15 cellular contexts compared by ENCODE assay signal in genomic region chr19:1425102-1425842, GRCh38. TPM values are rescaled to one million over a fixed set of nuclear protein-coding genes. Genes with fewer than 3 reads are reported as not detected.
DNase-seq lines count a peak whose midpoint lies in the region; ATAC-seq, FAIRE-seq and TF ChIP-seq lines count a peak whose summit lies in the region.
"Had no signal": no experiment of that assay in that cellular context is flagged by ENCODE, and none has a peak within 500 bp of the region (broad histone marks: within the 10 kb centered on the region; RNA-seq: fewer than 3 reads in every experiment).

No MANE protein-coding gene starts in this region.

- peaks cover 11% of the 10 kb centered on the region for H3K79me1 ChIP-seq in H1 (ENCODE audit: low read depth, low read length)

- H3K14ac ChIP-seq in H1 (ENCODE audit: insufficient read length): no peak overlapping the region

- 97% methylated on average over 30 of the region's 33 CpGs; no CpG with 5 or more reads in 1 of the 2 experiments for WGBS in H1 (ENCODE audit: extremely low coverage in 1 of 2, insufficient coverage in 1 of 2, insufficient read length in 1 of 2, insufficient replicate concordance in 2 of 2, low coverage in 1 of 2, low lambda C conversion rate in 2 of 2, missing lambda C conversion rate in 1 of 2), 2 experiments

- no peaks in the 10 kb centered on the region for H3K27me3 Mint-ChIP-seq in activated CD4-positive, alpha-beta memory T cell treated with anti-CD3 and anti-CD28 coated beads for 36 hours
- H3K27me3 Mint-ChIP-seq: activated CD4-positive, alpha-beta T cell treated with anti-CD3 and anti-CD28 coated beads, Interleukin-2, amount 10 ng/mL, durations not matched to agents 24 days and 14 days; dendritic cell treated with granulocyte-macrophage colony-stimulating factor and Interleukin-4, amounts not matched to agents 40 ng/mL and 50 ng/mL, for 4 days; memory B cell; T-cell had no signal

- no peak overlapping the region for H4K91ac ChIP-seq in H1 (replicated peaks; ENCODE audit: insufficient read length, low read length)

- H3K23me2 ChIP-seq in H1 (ENCODE audit: low read depth, low read length): no peaks in the 10 kb centered on the region

- no peak for FAIRE-seq in H1 (lab: Jason Lieb, UNC)
- FAIRE-seq: small intestine had no signal

- H4K20me1 ChIP-seq in H1 (replicated peaks in 1 of 2; ENCODE audit: control insufficient read depth in 1 of 2, insufficient read depth in 2 of 2, low read length in 2 of 2): peaks cover 37 to 50% of the 10 kb centered on the region in 2 experiments

- peaks cover 96% of the 10 kb centered on the region for H3K36me3 Mint-ChIP-seq in stimulated activated effector memory CD8-positive, alpha-beta T cell treated with anti-CD3 and anti-CD28 coated beads, Interleukin-12 subunit alpha, Interleukin-12 subunit beta, amount 100 ng/mL, for 72 hours
- peaks cover 37% of the 10 kb centered on the region for H3K36me3 Mint-ChIP-seq in activated CD4-positive, alpha-beta memory T cell treated with anti-CD3 and anti-CD28 coated beads for 36 hours

- H3K4me3 Mint-ChIP-seq in stimulated activated effector memory CD8-positive, alpha-beta T cell treated with anti-CD3 and anti-CD28 coated beads, Interleukin-12 subunit alpha, Interleukin-12 subunit beta, amount 100 ng/mL, for 72 hours: no peak overlapping the region
- H3K4me3 Mint-ChIP-seq in activated CD4-positive, alpha-beta memory T cell treated with anti-CD3 and anti-CD28 coated beads for 36 hours: no peak overlapping the region
- H3K4me3 Mint-ChIP-seq: activated CD4-positive, alpha-beta T cell treated with anti-CD3 and anti-CD28 coated beads, Interleukin-2, amount 10 ng/mL, durations not matched to agents 24 days and 14 days; dendritic cell treated with granulocyte-macrophage colony-stimulating factor and Interleukin-4, amounts not matched to agents 40 ng/mL and 50 ng/mL, for 4 days; memory B cell; T-cell had no signal

- H3K9me3 ChIP-seq in H1 (ENCODE audit: insufficient read depth in 2 of 2, low read depth in 1 of 2, low read length in 1 of 2): no peaks in the 10 kb centered on the region

- no peak overlapping the region for H3K9ac ChIP-seq in H1 (replicated peaks in 1 of 4; ENCODE audit: extremely low read depth in 1 of 4, low read depth in 3 of 4, low read length in 3 of 4)

- H2BK15ac ChIP-seq in H1 (ENCODE audit: low read length): no peak overlapping the region

- H3K36me3 ChIP-seq in H1 (ENCODE audit: control insufficient read depth in 2 of 4, insufficient read depth in 4 of 4, low read length in 3 of 4): peaks cover 38 to 83% (median 73%) of the 10 kb centered on the region in 4 experiments

- POLR2A ChIA-PET in RWPE1 (lab: Yijun Ruan, JAX; ENCODE audit: low non-redundant PET): interaction anchor here (0.5 kb wide), 1 partner anchor 80 kb away, joined by 5 read pairs; no protein-coding TSS in a partner anchor
- POLR2A ChIA-PET in H1 (lab: Charles Lee; ENCODE audit: partially characterized antibody): interaction anchor here (0.7 to 1.3 kb wide), 4 partner anchors 9 to 15 kb away, joined by 3 to 5 read pairs (median 4); no protein-coding TSS in a partner anchor
- POLR2A ChIA-PET in activated CD4-positive, alpha-beta memory T cell treated with anti-CD3 and anti-CD28 coated beads for 36 hours (lab: Charles Lee): no interaction called here

- no peak overlapping the region for H4K5ac ChIP-seq in H1 (ENCODE audit: insufficient read length, low read depth, low read length)

- CTCF ChIA-PET in RWPE1 (lab: Yijun Ruan, JAX) (interaction anchor here (0.5 kb wide), 1 partner anchor 126 kb away, joined by 3 read pairs; no protein-coding TSS in a partner anchor), H1 (lab: Charles Lee; ENCODE audit: partially characterized antibody) (interaction anchor here (0.6 to 1.4 kb wide), 3 partner anchors 12 to 14 kb away, joined by 3 to 6 read pairs (median 3); no protein-coding TSS in a partner anchor)
- CTCF ChIA-PET in activated CD4-positive, alpha-beta memory T cell treated with anti-CD3 and anti-CD28 coated beads for 36 hours (lab: Charles Lee): no interaction called here

- no peak overlapping the region for H2BK12ac ChIP-seq in H1 (ENCODE audit: low read depth, low read length)

- H2AFZ ChIP-seq in H1 (ENCODE audit: low read length): no peak overlapping the region
- H2AFZ ChIP-seq: PC-9 had no signal

- H3K4ac ChIP-seq in H1 (replicated peaks; ENCODE audit: insufficient read length, low read depth, low read length): no peak overlapping the region

- no peak for TF ChIP-seq RAD21 in H1 (IDR thresholded peaks at IDR 0.05 in 1 of 2, conservative IDR thresholded peaks at IDR 0.05 in 1 of 2; ENCODE audit: low read depth in 2 of 2, low read length in 2 of 2)

- intact Hi-C loops in activated CD4-positive, alpha-beta memory T cell treated with anti-CD3 and anti-CD28 coated beads for 36 hours (cut with micrococcal nuclease): no loop called here

- peaks cover 0 to 57% of the 10 kb centered on the region in 2 experiments; a peak in 3 of 4 replicates for H3K79me2 ChIP-seq in H1 (ENCODE audit: control insufficient read depth in 1 of 2, insufficient read depth in 2 of 2, low read length in 2 of 2)

- no peaks in the 10 kb centered on the region for H3K27me3 ChIP-seq in H1 (replicated peaks in 1 of 4; ENCODE audit: control insufficient read depth in 3 of 4, extremely low read depth in 1 of 4, insufficient read depth in 3 of 4, low read length in 3 of 4)

- TF ChIP-seq EP300 in H1 (IDR thresholded peaks at IDR 0.05; ENCODE audit: borderline replicate concordance in 1 of 2, low read depth in 2 of 2, low read length in 2 of 2): no peak

- H3K4me2 ChIP-seq in H1 (ENCODE audit: insufficient read depth in 1 of 2, low read depth in 2 of 2, low read length in 2 of 2): no peak overlapping the region
- H3K4me2 ChIP-seq: PC-9 had no signal

- no peak for ATAC-seq in stimulated activated effector memory CD8-positive, alpha-beta T cell treated with anti-CD3 and anti-CD28 coated beads, Interleukin-12 subunit alpha, Interleukin-12 subunit beta, amount 100 ng/mL, for 72 hours
- ATAC-seq in GM19397 (IDR thresholded peaks at IDR 0.05; ENCODE audit: unreplicated experiment): no peak
- ATAC-seq: T-cell had no signal

- TF ChIP-seq CTCF in RWPE1 (conservative IDR thresholded peaks at IDR 0.05; ENCODE audit: low read depth) (no peak), H1 (IDR thresholded peaks at IDR 0.05; ENCODE audit: control extremely low read depth in 1 of 3, insufficient read depth in 1 of 3, low read depth in 1 of 3, low read length in 3 of 3) (no peak)

- no peak overlapping the region for H4K8ac ChIP-seq in H1 (ENCODE audit: extremely low read depth, insufficient read depth, low read length)

- peaks cover 13% of the 10 kb centered on the region for H3K4me1 Mint-ChIP-seq in stimulated activated effector memory CD8-positive, alpha-beta T cell treated with anti-CD3 and anti-CD28 coated beads, Interleukin-12 subunit alpha, Interleukin-12 subunit beta, amount 100 ng/mL, for 72 hours
- H3K4me1 Mint-ChIP-seq in activated CD4-positive, alpha-beta memory T cell treated with anti-CD3 and anti-CD28 coated beads for 36 hours (ENCODE audit: low read depth): no peaks in the 10 kb centered on the region
- H3K4me1 Mint-ChIP-seq: activated CD4-positive, alpha-beta T cell treated with anti-CD3 and anti-CD28 coated beads, Interleukin-2, amount 10 ng/mL, durations not matched to agents 24 days and 14 days; memory B cell had no signal

- H3K27ac Mint-ChIP-seq in stimulated activated effector memory CD8-positive, alpha-beta T cell treated with anti-CD3 and anti-CD28 coated beads, Interleukin-12 subunit alpha, Interleukin-12 subunit beta, amount 100 ng/mL, for 72 hours: peak overlapping the region; percentile 69
- no peak overlapping the region for H3K27ac Mint-ChIP-seq in activated CD4-positive, alpha-beta memory T cell treated with anti-CD3 and anti-CD28 coated beads for 36 hours
- H3K27ac Mint-ChIP-seq: activated CD4-positive, alpha-beta T cell treated with anti-CD3 and anti-CD28 coated beads, Interleukin-2, amount 10 ng/mL, durations not matched to agents 24 days and 14 days; memory B cell; T-cell had no signal

- no peak overlapping the region for H3K56ac ChIP-seq in H1 (replicated peaks; ENCODE audit: insufficient read length, low read depth, low read length)

- no peak for TF ChIP-seq POLR2A in H1 (IDR thresholded peaks at IDR 0.05; ENCODE audit: control extremely low read depth in 1 of 2, low read depth in 2 of 2, low read length in 2 of 2)

- no peaks in the 10 kb centered on the region for H3K9me3 Mint-ChIP-seq in stimulated activated effector memory CD8-positive, alpha-beta T cell treated with anti-CD3 and anti-CD28 coated beads, Interleukin-12 subunit alpha, Interleukin-12 subunit beta, amount 100 ng/mL, for 72 hours
- no peaks in the 10 kb centered on the region for H3K9me3 Mint-ChIP-seq in activated CD4-positive, alpha-beta memory T cell treated with anti-CD3 and anti-CD28 coated beads for 36 hours
- H3K9me3 Mint-ChIP-seq: activated CD4-positive, alpha-beta T cell treated with anti-CD3 and anti-CD28 coated beads, Interleukin-2, amount 10 ng/mL, durations not matched to agents 24 days and 14 days; dendritic cell treated with granulocyte-macrophage colony-stimulating factor and Interleukin-4, amounts not matched to agents 40 ng/mL and 50 ng/mL, for 4 days; memory B cell; T-cell had no signal

- peaks cover 0 to 3% (median 0%) of the 10 kb centered on the region in 4 experiments; a peak in 1 of 7 replicates for H3K4me1 ChIP-seq in H1 (replicated peaks in 1 of 4; ENCODE audit: control insufficient read depth in 3 of 4, insufficient read depth in 4 of 4, low read length in 3 of 4)

- H2BK5ac ChIP-seq in H1 (ENCODE audit: low read depth, low read length): no peak overlapping the region; the same call in 1 of the 2 replicates

- no peak overlapping the region for H3K18ac ChIP-seq in H1 (ENCODE audit: extremely low read depth, low read length)

- no peak overlapping the region for H3K4me3 ChIP-seq in H1 (ENCODE audit: extremely low read depth in 1 of 4, insufficient read depth in 2 of 4, low read depth in 3 of 4, low read length in 4 of 4)
- H3K4me3 ChIP-seq: PC-9 had no signal

- H3K27ac ChIP-seq in RWPE1 (peak overlapping the region; percentile 72), H1 (ENCODE audit: low read depth, low read length) (no peak overlapping the region)
- H3K27ac ChIP-seq: PC-9 had no signal

- DNase-seq in RWPE1 (ENCODE audit: low spot score) (no peak), H1 (ENCODE audit: low read depth in 1 of 2, low spot score in 2 of 2) (no peak), GF-D8 (lab: John Stamatoyannopoulos, UW) (no peak)
- DNase-seq in stimulated activated effector memory CD8-positive, alpha-beta T cell treated with anti-CD3 and anti-CD28 coated beads, Interleukin-12 subunit alpha, Interleukin-12 subunit beta, amount 100 ng/mL, for 72 hours (ENCODE audit: low spot score in 2 of 2): no peak
- no peak for DNase-seq in activated CD4-positive, alpha-beta memory T cell treated with anti-CD3 and anti-CD28 coated beads for 36 hours
- DNase-seq: activated CD4-positive, alpha-beta T cell treated with anti-CD3 and anti-CD28 coated beads, Interleukin-2, amount 10 ng/mL, durations not matched to agents 24 days and 14 days; foreskin fibroblast; GOT3; NCI-H510A; PC-9; small intestine; T-cell had no signal

- no peak overlapping the region for H2BK20ac ChIP-seq in H1 (ENCODE audit: low read length)

- H2BK120ac ChIP-seq in H1 (replicated peaks; ENCODE audit: low read depth, low read length): no peak overlapping the region

- H2AK5ac ChIP-seq in H1 (ENCODE audit: low read depth, low read length): no peak overlapping the region

- H3K23ac ChIP-seq in H1 (ENCODE audit: insufficient read length): no peak overlapping the region

RNA-seq across cellular contexts. Expression of gene RPS15, which starts 12.9 kb away (rescaled TPM):
- 1,562 and 1,589 TPM in 2 replicates for total RNA-seq in H1 (2021; fragmentation: NEBNext Ultra II Directional; extraction: Animal tissue kit (Norgen Biotek cat#: 25700))
- 3,890 and 4,770 TPM in 2 replicates for polyA plus RNA-seq in H1 (2011; rRNA removed)
- 4,361 TPM for polyA plus RNA-seq in H1 (2011; cell fraction: cytosol; rRNA removed)
- 2,705 TPM for polyA plus RNA-seq in H1 (2011; cell fraction: nucleus; rRNA removed)
- 2,291 to 3,052 TPM (median 2,740 TPM) in 4 replicates for polyA plus RNA-seq in H1 (2012, experiment 1 of 2)
- 8,937 TPM for polyA plus RNA-seq in H1 (2012, experiment 2 of 2)
- 2,700 TPM for polyA plus RNA-seq in H1 (2013, experiment 1 of 2)
- polyA plus RNA-seq in H1 (2013, experiment 2 of 2): 2,703 TPM
- 313 and 344 TPM in 2 replicates for polyA minus RNA-seq in H1 (2011; rRNA and poly(A)+ RNA removed)
- 991 TPM for polyA minus RNA-seq in H1 (2011; cell fraction: cytosol; rRNA and poly(A)+ RNA removed)
- polyA minus RNA-seq in H1 (2011; cell fraction: nucleus; rRNA and poly(A)+ RNA removed): 590 TPM
- total RNA-seq in activated CD4-positive, alpha-beta memory T cell treated with anti-CD3 and anti-CD28 coated beads for 36 hours: 1,000 to 10,000 TPM; 1,642 to 1,717 TPM

RNA-seq across cellular contexts. Expression of gene DAZAP1, which starts 17.9 kb away (rescaled TPM):
- total RNA-seq in H1 (2021; fragmentation: NEBNext Ultra II Directional; extraction: Animal tissue kit (Norgen Biotek cat#: 25700)): 341 and 343 TPM in 2 replicates
- 79.6 and 139 TPM in 2 replicates for polyA plus RNA-seq in H1 (2011; rRNA removed)
- 146 TPM for polyA plus RNA-seq in H1 (2011; cell fraction: cytosol; rRNA removed)
- 154 TPM for polyA plus RNA-seq in H1 (2011; cell fraction: nucleus; rRNA removed)
- 141 to 222 TPM (median 192 TPM) in 4 replicates for polyA plus RNA-seq in H1 (2012, experiment 1 of 2)
- polyA plus RNA-seq in H1 (2012, experiment 2 of 2): 169 TPM
- polyA plus RNA-seq in H1 (2013, experiment 1 of 2): 192 TPM
- 197 TPM for polyA plus RNA-seq in H1 (2013, experiment 2 of 2)
- polyA minus RNA-seq in H1 (2011; rRNA and poly(A)+ RNA removed): 44.1 and 52.1 TPM in 2 replicates
- 81.1 TPM for polyA minus RNA-seq in H1 (2011; cell fraction: cytosol; rRNA and poly(A)+ RNA removed)
- 59.0 TPM for polyA minus RNA-seq in H1 (2011; cell fraction: nucleus; rRNA and poly(A)+ RNA removed)
- total RNA-seq in activated CD4-positive, alpha-beta memory T cell treated with anti-CD3 and anti-CD28 coated beads for 36 hours: 100 to 1,000 TPM; 226 to 242 TPM

RNA-seq across cellular contexts. Expression of gene GAMT, which starts 23.9 kb away (rescaled TPM):
- 17.2 TPM in 2 replicates for total RNA-seq in H1 (2021; fragmentation: NEBNext Ultra II Directional; extraction: Animal tissue kit (Norgen Biotek cat#: 25700))
- 35.6 and 45.3 TPM in 2 replicates for polyA plus RNA-seq in H1 (2011; rRNA removed)
- polyA plus RNA-seq in H1 (2011; cell fraction: cytosol; rRNA removed): 29.1 TPM
- polyA plus RNA-seq in H1 (2011; cell fraction: nucleus; rRNA removed): 28.0 TPM
- polyA plus RNA-seq in H1 (2012, experiment 1 of 2): 12.3 to 28.3 TPM (median 23.6 TPM) in 4 replicates
- polyA plus RNA-seq in H1 (2012, experiment 2 of 2): 21.6 TPM
- 17.8 TPM for polyA plus RNA-seq in H1 (2013, experiment 1 of 2)
- polyA plus RNA-seq in H1 (2013, experiment 2 of 2): 16.9 TPM
- polyA minus RNA-seq in H1 (2011; rRNA and poly(A)+ RNA removed): 9.2 and 9.5 TPM in 2 replicates
- polyA minus RNA-seq in H1 (2011; cell fraction: cytosol; rRNA and poly(A)+ RNA removed): 12.3 TPM
- polyA minus RNA-seq in H1 (2011; cell fraction: nucleus; rRNA and poly(A)+ RNA removed): 10.1 TPM
- 10 to 100 TPM; 21.0 to 21.1 TPM for total RNA-seq in activated CD4-positive, alpha-beta memory T cell treated with anti-CD3 and anti-CD28 coated beads for 36 hours

RNA-seq across cellular contexts. Expression of gene APC2, which starts 24.6 kb away (rescaled TPM):
- total RNA-seq in H1 (2021; fragmentation: NEBNext Ultra II Directional; extraction: Animal tissue kit (Norgen Biotek cat#: 25700)): 3.7 and 4.1 TPM in 2 replicates
- polyA plus RNA-seq in H1 (2011; rRNA removed): 1.3 and 3.3 TPM in 2 replicates
- polyA plus RNA-seq in H1 (2011; cell fraction: cytosol; rRNA removed): 3.6 TPM
- polyA plus RNA-seq in H1 (2011; cell fraction: nucleus; rRNA removed): 12.1 TPM
- polyA plus RNA-seq in H1 (2012, experiment 1 of 2): 1.2 to 2.5 TPM (median 1.6 TPM) in 4 replicates
- polyA plus RNA-seq in H1 (2012, experiment 2 of 2): 0.91 TPM
- 0.39 TPM for polyA plus RNA-seq in H1 (2013, experiment 1 of 2)
- polyA plus RNA-seq in H1 (2013, experiment 2 of 2): 0.31 TPM
- polyA minus RNA-seq in H1 (2011; rRNA and poly(A)+ RNA removed): 3.3 and 4.3 TPM in 2 replicates
- polyA minus RNA-seq in H1 (2011; cell fraction: cytosol; rRNA and poly(A)+ RNA removed): 7.2 TPM
- polyA minus RNA-seq in H1 (2011; cell fraction: nucleus; rRNA and poly(A)+ RNA removed): 16.9 TPM
- total RNA-seq in activated CD4-positive, alpha-beta memory T cell treated with anti-CD3 and anti-CD28 coated beads for 36 hours: under 1 TPM; 0.07 to 0.15 TPM

RNA-seq across cellular contexts. Expression of gene NDUFS7, which starts 41.6 kb away (rescaled TPM):
- 78.1 and 92.7 TPM in 2 replicates for total RNA-seq in H1 (2021; fragmentation: NEBNext Ultra II Directional; extraction: Animal tissue kit (Norgen Biotek cat#: 25700))
- 309 and 372 TPM in 2 replicates for polyA plus RNA-seq in H1 (2011; rRNA removed)
- polyA plus RNA-seq in H1 (2011; cell fraction: cytosol; rRNA removed): 204 TPM
- polyA plus RNA-seq in H1 (2011; cell fraction: nucleus; rRNA removed): 149 TPM
- polyA plus RNA-seq in H1 (2012, experiment 1 of 2): 58.9 to 109 TPM (median 96.7 TPM) in 4 replicates
- 87.9 TPM for polyA plus RNA-seq in H1 (2012, experiment 2 of 2)
- polyA plus RNA-seq in H1 (2013, experiment 1 of 2): 55.6 TPM
- polyA plus RNA-seq in H1 (2013, experiment 2 of 2): 56.3 TPM
- polyA minus RNA-seq in H1 (2011; rRNA and poly(A)+ RNA removed): 33.3 and 46.7 TPM in 2 replicates
- 97.7 TPM for polyA minus RNA-seq in H1 (2011; cell fraction: cytosol; rRNA and poly(A)+ RNA removed)
- 34.6 TPM for polyA minus RNA-seq in H1 (2011; cell fraction: nucleus; rRNA and poly(A)+ RNA removed)
- total RNA-seq in activated CD4-positive, alpha-beta memory T cell treated with anti-CD3 and anti-CD28 coated beads for 36 hours: 100 to 1,000 TPM; 117 to 119 TPM
